In genomic region chr9:136036050-136036449, GRCh38 we compare ENCODE assay signal across 27 cellular contexts. TPM values are rescaled to one million over a fixed set of nuclear protein-coding genes. Genes with fewer than 3 reads are reported as not detected.
DNase-seq lines count a peak whose midpoint lies in the region; ATAC-seq, FAIRE-seq and TF ChIP-seq lines count a peak whose summit lies in the region.
"Had no signal": no experiment of that assay in that cellular context is flagged by ENCODE, and none has a peak within 500 bp of the region (broad histone marks: within the 10 kb centered on the region; RNA-seq: fewer than 3 reads in every experiment).

No MANE protein-coding gene starts in this region.

- TF ChIP-seq RAD21 in H1 (IDR thresholded peaks at IDR 0.05 in 1 of 2, conservative IDR thresholded peaks at IDR 0.05 in 1 of 2; ENCODE audit: low read depth in 2 of 2, low read length in 2 of 2) = no peak

- ATAC-seq in HG03571 (IDR thresholded peaks at IDR 0.05; ENCODE audit: unreplicated experiment) = no peak
- ATAC-seq: HepG2, K562, PC-3, Right ventricle myocardium inferior had no signal

- peaks cover 1% of the 10 kb centered on the region; the same call in 1 of the 2 replicates for H3K23me2 ChIP-seq in H1 (ENCODE audit: low read depth, low read length)

- H2BK12ac ChIP-seq in H1 (ENCODE audit: low read depth, low read length) = no peak overlapping the region

- no peak overlapping the region for H3K4me2 ChIP-seq in H1 (ENCODE audit: insufficient read depth in 1 of 2, low read depth in 2 of 2, low read length in 2 of 2)
- H3K4me2 ChIP-seq in osteoblast (ENCODE audit: insufficient read depth, low read length) = no peak overlapping the region
- H3K4me2 ChIP-seq: BLaER1 had no signal

- H2AFZ ChIP-seq in H1 (ENCODE audit: low read length) (no peak overlapping the region), osteoblast (ENCODE audit: low read length) (no peak overlapping the region)

- DNase-seq in DMS53 treated with DMSO at 0.1 percent for 48 hours (lab: John Stamatoyannopoulos, UW; ENCODE audit: unreplicated experiment) (peak; percentile 73), amniotic epithelial cell (ENCODE audit: low read depth) (peak; percentile 43), H1 (ENCODE audit: low read depth in 1 of 2, low spot score in 2 of 2) (no peak), osteoblast (ENCODE audit: insufficient read length, low spot score, missing footprints) (peak; percentile 41), ascending aorta (ENCODE audit: low spot score in 2 of 2) (no peak)
- no peak for DNase-seq in activated naive CD4-positive, alpha-beta T cell (lab: John Stamatoyannopoulos, UW)
- no peak for DNase-seq in activated CD8-positive, alpha-beta memory T cell treated with anti-CD3 and anti-CD28 coated beads for 24 hours
- DNase-seq: CD4-positive, CD25-positive, alpha-beta regulatory T cell; EL; GF-D8; Kasumi-1; MG63; NCI-H1105 treated with DMSO at 0.1 percent for 48 hours; NCI-H146; NCI-H2029; NCI-H446; NCI-H524 treated with DMSO at 0.1 percent for 48 hours; NCI-H774; NK-92 treated with Interleukin-12 subunit alpha and Interleukin-12 subunit beta, amount 100 ng/mL, for 24 hours; PC-3 had no signal

- H4K91ac ChIP-seq in H1 (replicated peaks; ENCODE audit: insufficient read length, low read length) = no peak overlapping the region

- no peak overlapping the region for H3K23ac ChIP-seq in H1 (ENCODE audit: insufficient read length)

- H2AK5ac ChIP-seq in H1 (ENCODE audit: low read depth, low read length) = no peak overlapping the region

- H3K27ac ChIP-seq in H1 (ENCODE audit: low read depth, low read length) (no peak overlapping the region), osteoblast (ENCODE audit: low read depth, low read length) (no peak overlapping the region), ascending aorta (no peak overlapping the region)
- H3K27ac ChIP-seq: BLaER1 had no signal

- TF ChIP-seq CTCF in H1 (IDR thresholded peaks at IDR 0.05; ENCODE audit: control extremely low read depth in 1 of 3, insufficient read depth in 1 of 3, low read depth in 1 of 3, low read length in 3 of 3) (no peak), osteoblast (IDR thresholded peaks at IDR 0.05; ENCODE audit: extremely low read depth, low read depth, low read length) (no peak), ascending aorta (IDR thresholded peaks at IDR 0.05) (no peak)

- H3K27me3 ChIP-seq in H1 (replicated peaks in 1 of 4; ENCODE audit: control insufficient read depth in 3 of 4, extremely low read depth in 1 of 4, insufficient read depth in 3 of 4, low read length in 3 of 4) = no peaks in the 10 kb centered on the region
- no peaks in the 10 kb centered on the region for H3K27me3 ChIP-seq in osteoblast (ENCODE audit: insufficient read depth, low read length)
- no peaks in the 10 kb centered on the region for H3K27me3 ChIP-seq in ascending aorta
- H3K27me3 ChIP-seq: BLaER1, MG63 had no signal

- TF ChIP-seq EP300 in H1 (IDR thresholded peaks at IDR 0.05; ENCODE audit: borderline replicate concordance in 1 of 2, low read depth in 2 of 2, low read length in 2 of 2) = no peak

- no peak overlapping the region for H3K56ac ChIP-seq in H1 (replicated peaks; ENCODE audit: insufficient read length, low read depth, low read length)

- H2BK20ac ChIP-seq in H1 (ENCODE audit: low read length) = no peak overlapping the region

- POLR2A ChIA-PET in H1 (lab: Charles Lee; ENCODE audit: partially characterized antibody) = no interaction called here

- H4K20me1 ChIP-seq in H1 (replicated peaks in 1 of 2; ENCODE audit: control insufficient read depth in 1 of 2, insufficient read depth in 2 of 2, low read length in 2 of 2) (no peaks in the 10 kb centered on the region), osteoblast (ENCODE audit: insufficient read depth, low read length) (peaks cover 58% of the 10 kb centered on the region)
- H4K20me1 ChIP-seq: BLaER1 had no signal

- H3K4me3 ChIP-seq in H1 (ENCODE audit: extremely low read depth in 1 of 4, insufficient read depth in 2 of 4, low read depth in 3 of 4, low read length in 4 of 4) (no peak overlapping the region), osteoblast (ENCODE audit: insufficient read depth, low read length) (no peak overlapping the region), ascending aorta (no peak overlapping the region)
- H3K4me3 ChIP-seq: BLaER1, K562, MG63 had no signal

- no peak for TF ChIP-seq POLR2A in H1 (IDR thresholded peaks at IDR 0.05; ENCODE audit: control extremely low read depth in 1 of 2, low read depth in 2 of 2, low read length in 2 of 2)

- no peaks in the 10 kb centered on the region for H3K36me3 ChIP-seq in H1 (ENCODE audit: control insufficient read depth in 2 of 4, insufficient read depth in 4 of 4, low read length in 3 of 4)
- peaks cover 4% of the 10 kb centered on the region for H3K36me3 ChIP-seq in osteoblast (ENCODE audit: insufficient read depth, low read length)
- H3K36me3 ChIP-seq in ascending aorta = peaks cover 0 to 12% of the 10 kb centered on the region in 2 donors
- H3K36me3 ChIP-seq: BLaER1 had no signal

- H3K9ac ChIP-seq in H1 (replicated peaks in 1 of 4; ENCODE audit: extremely low read depth in 1 of 4, low read depth in 3 of 4, low read length in 3 of 4) = no peak overlapping the region
- H3K9ac ChIP-seq: BLaER1 had no signal

- no peak overlapping the region for H4K5ac ChIP-seq in H1 (ENCODE audit: insufficient read length, low read depth, low read length)

- FAIRE-seq in H1 (lab: Jason Lieb, UNC) = peak; percentile 36
- FAIRE-seq: GM12891, H54, HepG2, K562 had no signal

- H4K8ac ChIP-seq in H1 (ENCODE audit: extremely low read depth, insufficient read depth, low read length) = no peak overlapping the region

- no peak overlapping the region for H2BK120ac ChIP-seq in H1 (replicated peaks; ENCODE audit: low read depth, low read length)

- H3K79me1 ChIP-seq in H1 (ENCODE audit: low read depth, low read length) = 0 out of 2 replicates have a peak, but pooled peaks cover 2% of the 10 kb centered on the region

- no peaks in the 10 kb centered on the region for H3K4me1 ChIP-seq in H1 (replicated peaks in 1 of 4; ENCODE audit: control insufficient read depth in 3 of 4, insufficient read depth in 4 of 4, low read length in 3 of 4)
- H3K4me1 ChIP-seq in osteoblast (ENCODE audit: insufficient read depth, low read length) = peaks cover 20% of the 10 kb centered on the region
- no peaks in the 10 kb centered on the region for H3K4me1 ChIP-seq in ascending aorta

- H3K4ac ChIP-seq in H1 (replicated peaks; ENCODE audit: insufficient read length, low read depth, low read length) = no peak overlapping the region

- CTCF ChIA-PET in H1 (lab: Charles Lee; ENCODE audit: partially characterized antibody) = interaction anchor here (0.8 kb wide), 1 partner anchor 110 kb away, joined by 3 read pairs; no protein-coding TSS in a partner anchor

- H3K79me2 ChIP-seq in H1 (ENCODE audit: control insufficient read depth in 1 of 2, insufficient read depth in 2 of 2, low read length in 2 of 2) = peaks cover 0 to 4% of the 10 kb centered on the region in 2 experiments; a peak in 2 of 4 replicates
- peaks cover 70% of the 10 kb centered on the region for H3K79me2 ChIP-seq in osteoblast (ENCODE audit: insufficient read depth, low read length)

- no peak overlapping the region for H2BK5ac ChIP-seq in H1 (ENCODE audit: low read depth, low read length)

- 80% methylated on average over 6 of the region's 6 CpGs; no CpG with 5 or more reads in 1 of the 2 experiments for WGBS in H1 (ENCODE audit: extremely low coverage in 1 of 2, insufficient coverage in 1 of 2, insufficient read length in 1 of 2, insufficient replicate concordance in 2 of 2, low coverage in 1 of 2, low lambda C conversion rate in 2 of 2, missing lambda C conversion rate in 1 of 2), 2 experiments

- H3K14ac ChIP-seq in H1 (ENCODE audit: insufficient read length) = no peak overlapping the region

- H3K18ac ChIP-seq in H1 (ENCODE audit: extremely low read depth, low read length) = no peak overlapping the region

- H3K9me3 ChIP-seq in H1 (ENCODE audit: insufficient read depth in 2 of 2, low read depth in 1 of 2, low read length in 1 of 2) = no peaks in the 10 kb centered on the region
- no peaks in the 10 kb centered on the region for H3K9me3 ChIP-seq in osteoblast (ENCODE audit: low read depth, low read length)
- H3K9me3 ChIP-seq in ascending aorta = peaks cover 10 to 29% of the 10 kb centered on the region in 2 donors

- no peak overlapping the region for H2BK15ac ChIP-seq in H1 (ENCODE audit: low read length)

- intact Hi-C loops in ascending aorta (cut with DNase I) = no loop called here

TF ChIP-seq in H1, 55 proteins besides CTCF, POLR2A, EP300 and RAD21:
- no peak for TF ChIP-seq CHD1 (IDR thresholded peaks at IDR 0.05; ENCODE audit: low read depth, low read length)
- TF ChIP-seq CTBP2 (IDR thresholded peaks at IDR 0.05; ENCODE audit: borderline replicate concordance, insufficient read depth, insufficient read length, low read length) = no peak
- TF ChIP-seq NRF1 (IDR thresholded peaks at IDR 0.05; ENCODE audit: low read depth, low read length) = no peak
- no peak for TF ChIP-seq MAFK (IDR thresholded peaks at IDR 0.05; ENCODE audit: low read depth, low read length)
- no peak for TF ChIP-seq RNF2 (IDR thresholded peaks at IDR 0.05; ENCODE audit: borderline replicate concordance, low read depth, low read length, missing control alignments, poor library complexity, severe bottlenecking)

RNA-seq across cellular contexts. Expression of gene NACC2, which starts 59.0 kb away (rescaled TPM):
- total RNA-seq in H1 (2021; fragmentation: NEBNext Ultra II Directional; extraction: Animal tissue kit (Norgen Biotek cat#: 25700)) = 13.6 and 14.0 TPM in 2 replicates
- 8.3 and 14.9 TPM in 2 replicates for polyA plus RNA-seq in H1 (2011; rRNA removed)
- polyA plus RNA-seq in H1 (2011; cell fraction: cytosol; rRNA removed) = 10.8 TPM
- 16.7 TPM for polyA plus RNA-seq in H1 (2011; cell fraction: nucleus; rRNA removed)
- 6.6 to 9.5 TPM (median 8.4 TPM) in 4 replicates for polyA plus RNA-seq in H1 (2012, experiment 1 of 2)
- 5.6 TPM for polyA plus RNA-seq in H1 (2012, experiment 2 of 2)
- polyA plus RNA-seq in H1 (2013, experiment 1 of 2) = 6.3 TPM
- polyA plus RNA-seq in H1 (2013, experiment 2 of 2) = 6.3 TPM
- 6.4 and 8.3 TPM in 2 replicates for polyA minus RNA-seq in H1 (2011; rRNA and poly(A)+ RNA removed)
- polyA minus RNA-seq in H1 (2011; cell fraction: cytosol; rRNA and poly(A)+ RNA removed) = 12.7 TPM
- 10.0 TPM for polyA minus RNA-seq in H1 (2011; cell fraction: nucleus; rRNA and poly(A)+ RNA removed)
- total RNA-seq in osteoblast = 25.3 and 32.9 TPM in 2 replicates
- total RNA-seq in ascending aorta = 72.2 TPM

Comparison
In these comparisons a context has a peak if more than half of its experiments do, and no peak if none do; other contexts are left out.
1. DNase-seq: peak in DMS53 treated with DMSO at 0.1 percent for 48 hours (single experiment), amniotic epithelial cell (single experiment) and osteoblast (single experiment); none in H1 (0 of 2), activated naive CD4-positive, alpha-beta T cell (0 of 4), activated CD8-positive, alpha-beta memory T cell treated with anti-CD3 and anti-CD28 coated beads for 24 hours (single experiment) and ascending aorta (0 of 2).